Comparison of ENCODE assay signal across 8 cellular contexts in genomic region chr6:150865406-150866146, GRCh38. TPM values are rescaled to one million over a fixed set of nuclear protein-coding genes. Genes with fewer than 3 reads are reported as not detected.
A peak's percentile ranks its signal among the peaks of the same experiment; 100 is the strongest.
DNase-seq lines count a peak whose midpoint lies in the region; ATAC-seq and TF ChIP-seq lines count a peak whose summit lies in the region.

Gene MTHFD1L (plus strand): TSS chr6:150865702. CDS start chr6:150865823, 121 bp downstream.

- H3K9me3 Mint-ChIP-seq in activated CD8-positive, alpha-beta T cell treated with anti-CD3 and anti-CD28 coated beads for 36 hours = no peaks in the 10 kb centered on the region

- peaks cover 31% of the 10 kb centered on the region for H3K4me1 Mint-ChIP-seq in activated CD8-positive, alpha-beta T cell treated with anti-CD3 and anti-CD28 coated beads for 36 hours (ENCODE audit: low read depth)

- CTCF ChIA-PET in activated CD8-positive, alpha-beta T cell treated with anti-CD3 and anti-CD28 coated beads for 36 hours (lab: Charles Lee) = interaction anchor here (0.7 to 2.6 kb wide), 7 partner anchors 10 to 469 kb away, joined by 3 to 16 read pairs (median 3); no protein-coding TSS in a partner anchor

- H3K27me3 Mint-ChIP-seq in activated CD8-positive, alpha-beta T cell treated with anti-CD3 and anti-CD28 coated beads for 36 hours = peaks cover 17% of the 10 kb centered on the region

- ATAC-seq in GM18868 (IDR thresholded peaks at IDR 0.05; ENCODE audit: unreplicated experiment) (peak; percentile 75), HG03097 (IDR thresholded peaks at IDR 0.05; ENCODE audit: low FRiP score, unreplicated experiment) (peak; percentile 67)
- peak; percentile 81 for ATAC-seq in activated CD8-positive, alpha-beta T cell treated with anti-CD3 and anti-CD28 coated beads for 36 hours

- peaks cover 16% of the 10 kb centered on the region for H3K36me3 Mint-ChIP-seq in activated CD8-positive, alpha-beta T cell treated with anti-CD3 and anti-CD28 coated beads for 36 hours (ENCODE audit: low read depth)

- intact Hi-C loops in activated CD8-positive, alpha-beta T cell treated with anti-CD3 and anti-CD28 coated beads for 36 hours (cut with micrococcal nuclease) = no loop called here

- TF ChIP-seq CTCF in activated CD8-positive, alpha-beta T cell treated with anti-CD3 and anti-CD28 coated beads for 36 hours (IDR thresholded peaks at IDR 0.05) = peak; percentile 52

- peak within 1 kb of the TSS; percentile 80 for H3K4me3 Mint-ChIP-seq in activated CD8-positive, alpha-beta T cell treated with anti-CD3 and anti-CD28 coated beads for 36 hours

- POLR2A ChIA-PET in activated CD8-positive, alpha-beta T cell treated with anti-CD3 and anti-CD28 coated beads for 36 hours (lab: Charles Lee) = interaction anchor here (0.6 to 1.7 kb wide), 8 partner anchors 9 to 1036 kb away, joined by 3 to 5 read pairs (median 3); no protein-coding TSS in a partner anchor

- H3K27ac Mint-ChIP-seq in activated CD8-positive, alpha-beta T cell treated with anti-CD3 and anti-CD28 coated beads for 36 hours = peak within 1 kb of the TSS; percentile 94

- DNase-seq in AG20443 (ENCODE audit: low spot score) (peak; percentile 95), NCI-H526 (lab: John Stamatoyannopoulos, UW) (peak; percentile 35 to 85), medulla oblongata (ENCODE audit: extremely low spot score) (peak; percentile 80)
- DNase-seq in activated CD8-positive, alpha-beta T cell treated with anti-CD3 and anti-CD28 coated beads for 36 hours = peak; percentile 81
- peak; percentile 37 for DNase-seq in effector CD8-positive, alpha-beta T cell (lab: John Stamatoyannopoulos, UW)
- peak; percentile 29 for DNase-seq in stimulated activated CD8-positive, alpha-beta memory T cell treated with anti-CD3 and anti-CD28 coated beads, Interleukin-12 subunit alpha, Interleukin-12 subunit beta, amount 100 ng/mL, for 1 hour (ENCODE audit: low read depth)

RNA-seq across cellular contexts. Expression of gene MTHFD1L, which starts in this region (rescaled TPM):
- 100 to 1,000 TPM; 155 to 158 TPM for total RNA-seq in activated CD8-positive, alpha-beta T cell treated with anti-CD3 and anti-CD28 coated beads for 36 hours

Comparison
In these comparisons a context has a peak if more than half of its experiments do, and no peak if none do; other contexts are left out.
1. Peak in every context shown above with its lines: DNase-seq and ATAC-seq.
2. DNase-seq: peak in every context shown above with its lines; median percentile 95 in AG20443; 81 in activated CD8-positive, alpha-beta T cell treated with anti-CD3 and anti-CD28 coated beads for 36 hours; 80 in medulla oblongata; 60 in NCI-H526; 37 in effector CD8-positive, alpha-beta T cell; 29 in stimulated activated CD8-positive, alpha-beta memory T cell treated with anti-CD3 and anti-CD28 coated beads, Interleukin-12 subunit alpha, Interleukin-12 subunit beta, amount 100 ng/mL, for 1 hour.